Comparison of ENCODE assay signal across 13 cellular contexts in the genomic region with DNA sequence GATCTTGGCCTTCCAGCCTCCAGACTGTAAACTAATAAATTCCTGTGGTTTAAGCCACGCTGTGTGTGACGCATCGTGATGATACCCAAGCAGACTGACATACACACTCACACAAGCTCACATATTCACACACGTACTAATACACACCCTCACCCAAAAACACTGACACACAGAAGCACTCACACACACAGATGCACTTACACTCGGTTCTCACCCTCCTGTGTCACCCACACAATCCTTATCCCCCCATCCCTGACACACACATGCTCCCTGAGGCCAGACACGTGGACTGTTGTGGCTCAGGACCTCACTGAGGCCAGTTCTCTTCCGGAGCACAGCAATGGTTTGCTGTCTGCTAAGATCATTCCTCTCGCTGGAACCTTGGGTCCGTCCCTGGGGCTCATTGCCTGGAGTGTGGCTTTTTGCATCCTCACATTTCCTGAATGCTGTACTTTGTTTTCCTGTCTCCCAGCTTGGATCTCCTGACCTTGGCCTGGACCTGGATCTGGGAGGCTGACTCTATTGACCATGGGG.
DNase-seq lines count a peak whose midpoint lies in the region; ATAC-seq, FAIRE-seq and TF ChIP-seq lines count a peak whose summit lies in the region.
"Had no signal": no experiment of that assay in that cellular context is flagged by ENCODE, and none has a peak within 500 bp of the region (broad histone marks: within the 10 kb centered on the region; RNA-seq: fewer than 3 reads in every experiment).

No MANE protein-coding gene starts in this region.

- no peak overlapping the region for H3K9ac ChIP-seq in fibroblast of lung (ENCODE audit: insufficient read depth, low read length)

- H4K20me1 ChIP-seq in fibroblast of lung (ENCODE audit: control insufficient read depth, extremely low read depth, insufficient read depth, low read length), result no peaks in the 10 kb centered on the region

- in situ Hi-C loops in G401 (cut with HindIII; ENCODE audit: low sequenced_read_pairs), result no loop called here

- H3K27me3 ChIP-seq in fibroblast of lung (ENCODE audit: control insufficient read depth, insufficient read depth, low read length) (no peaks in the 10 kb centered on the region), pancreas (no peaks in the 10 kb centered on the region)

- no peak overlapping the region for H3K27ac ChIP-seq in HEK293 (ENCODE audit: extremely low read depth, low read depth, low read length)
- peak overlapping the region; percentile 24 for H3K27ac ChIP-seq in fibroblast of lung (ENCODE audit: insufficient read depth, low read length)
- peak overlapping the region in 13 of 21 experiments; percentile 8 to 79 (median 59) for H3K27ac ChIP-seq in skin epidermis
- no peak overlapping the region for H3K27ac ChIP-seq in pancreas

- ATAC-seq in pancreas, result no peak

- H3K4me2 ChIP-seq in fibroblast of lung (ENCODE audit: extremely low read depth, insufficient read depth, low read length), result no peak overlapping the region

- H3K79me2 ChIP-seq in fibroblast of lung (ENCODE audit: control insufficient read depth, insufficient read depth, low read length), result no peaks in the 10 kb centered on the region

- CTCF ChIA-PET in HEK293 (lab: Yijun Ruan, JAX), result interaction anchor here (0.9 to 4.1 kb wide), 2 partner anchors 28 to 78 kb away, joined by 3 to 25 read pairs; no protein-coding TSS in a partner anchor

- WGBS in pancreas, 2 donors, result 63% methylated on average over 9 of the region's 9 CpGs

- H3K4me3 ChIP-seq in HEK293 (ENCODE audit: low read depth, low read length), result no peak overlapping the region
- no peak overlapping the region for H3K4me3 ChIP-seq in fibroblast of lung (replicated peaks in 1 of 4; ENCODE audit: control extremely low read depth in 1 of 4, insufficient read depth in 1 of 4, low read depth in 3 of 4, low read length in 4 of 4)
- H3K4me3 ChIP-seq in skin epidermis, result no peak overlapping the region
- H3K4me3 ChIP-seq in pancreas, result no peak overlapping the region

- intact Hi-C loops in pancreas (cut with DNase I), result no loop called here

- peak; percentile 71 for DNase-seq in SIG-M5 (lab: John Stamatoyannopoulos, UW)
- peak; percentile 97 to 98 for DNase-seq in fibroblast of lung (ENCODE audit: low read depth in 2 of 2)
- no peak for DNase-seq in pancreas
- DNase-seq in GF-D8 (lab: John Stamatoyannopoulos, UW), result no peak
- no peak for DNase-seq in G401 (ENCODE audit: low spot score)
- no peak for DNase-seq in NCI-H1694 (lab: John Stamatoyannopoulos, UW)
- DNase-seq: activated CD8-positive, alpha-beta memory T cell treated with anti-CD3 and anti-CD28 coated beads, Interleukin-2, amount 50 U/mL, for 48 hours; H9; hippocampal formation; NCI-H526; T-helper 9 cell had no signal

- H3K4me1 ChIP-seq in HEK293 (ENCODE audit: control insufficient read depth, insufficient read depth, low read length) (no peaks in the 10 kb centered on the region), fibroblast of lung (ENCODE audit: control insufficient read depth, extremely low read depth, insufficient read depth, low read length) (peaks cover 18% of the 10 kb centered on the region), pancreas (no peaks in the 10 kb centered on the region)

- TF ChIP-seq CTCF in HEK293 (tag by site-specific recombination; IDR thresholded peaks at IDR 0.05) (no peak), fibroblast of lung (conservative IDR thresholded peaks at IDR 0.05 in 1 of 2, IDR thresholded peaks at IDR 0.05 in 1 of 2; ENCODE audit: low read depth in 1 of 2, low read length in 2 of 2) (no peak), pancreas (IDR thresholded peaks at IDR 0.05) (no peak)

- H3K9me3 ChIP-seq in HEK293 (ENCODE audit: control insufficient read depth, insufficient read depth, low read depth, low read length) (no peaks in the 10 kb centered on the region), fibroblast of lung (ENCODE audit: control insufficient read depth, insufficient read depth, low read depth, low read length) (no peaks in the 10 kb centered on the region), pancreas (no peaks in the 10 kb centered on the region)

- FAIRE-seq in pancreas (lab: Jason Lieb, UNC), result no peak

- no peaks in the 10 kb centered on the region for H3K36me3 ChIP-seq in HEK293 (ENCODE audit: control insufficient read depth in 2 of 2, insufficient read depth in 1 of 2, low read length in 2 of 2)
- H3K36me3 ChIP-seq in fibroblast of lung (ENCODE audit: control insufficient read depth, insufficient read depth, low read length), result no peaks in the 10 kb centered on the region
- no peaks in the 10 kb centered on the region for H3K36me3 ChIP-seq in pancreas

- H2AFZ ChIP-seq in fibroblast of lung (ENCODE audit: low read length), result peak overlapping the region; percentile 29

- POLR2A ChIA-PET in HEK293 (lab: Yijun Ruan, JAX), result interaction anchor here (0.6 kb wide), 1 partner anchor 142 kb away, joined by 5 read pairs; no protein-coding TSS in a partner anchor

TF ChIP-seq in HEK293, 187 proteins besides CTCF, POLR2A, EP300 and RAD21:
- no peak for TF ChIP-seq ZNF184 (tag by site-specific recombination; IDR thresholded peaks at IDR 0.05)
- TF ChIP-seq ZNF169 (tag by site-specific recombination; IDR thresholded peaks at IDR 0.05), result peak; percentile 36; the same call in 1 of the 2 replicates
- no peak for TF ChIP-seq BCL11A (tag by site-specific recombination; IDR thresholded peaks at IDR 0.05; ENCODE audit: low read depth)
- TF ChIP-seq ZFP37 (tag by site-specific recombination; IDR thresholded peaks at IDR 0.05), result 0 out of 2 replicates have a peak, but pooled peaks have one; percentile 74
- TF ChIP-seq, protein P1, sequence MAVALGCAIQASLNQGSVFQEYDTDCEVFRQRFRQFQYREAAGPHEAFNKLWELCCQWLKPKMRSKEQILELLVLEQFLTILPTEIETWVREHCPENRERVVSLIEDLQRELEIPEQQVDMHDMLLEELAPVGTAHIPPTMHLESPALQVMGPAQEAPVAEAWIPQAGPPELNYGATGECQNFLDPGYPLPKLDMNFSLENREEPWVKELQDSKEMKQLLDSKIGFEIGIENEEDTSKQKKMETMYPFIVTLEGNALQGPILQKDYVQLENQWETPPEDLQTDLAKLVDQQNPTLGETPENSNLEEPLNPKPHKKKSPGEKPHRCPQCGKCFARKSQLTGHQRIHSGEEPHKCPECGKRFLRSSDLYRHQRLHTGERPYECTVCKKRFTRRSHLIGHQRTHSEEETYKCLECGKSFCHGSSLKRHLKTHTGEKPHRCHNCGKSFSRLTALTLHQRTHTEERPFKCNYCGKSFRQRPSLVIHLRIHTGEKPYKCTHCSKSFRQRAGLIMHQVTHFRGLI (tag by site-specific recombination; IDR thresholded peaks at IDR 0.05), result no peak
- no peak for TF ChIP-seq BCL11B (tag by site-specific recombination; IDR thresholded peaks at IDR 0.05; ENCODE audit: low read depth)
- no peak for TF ChIP-seq ZXDB (tag by site-specific recombination; IDR thresholded peaks at IDR 0.05)
- peak; percentile 73; the same call in 1 of the 2 replicates for TF ChIP-seq HOXD13 (CRISPR knock-in tag; IDR thresholded peaks at IDR 0.05; ENCODE audit: borderline replicate concordance)
- peak; percentile 45; the same call in 1 of the 2 replicates for TF ChIP-seq ZBTB21 (tag by site-specific recombination; IDR thresholded peaks at IDR 0.05)
- no peak for TF ChIP-seq ZNF114 (tag by site-specific recombination; IDR thresholded peaks at IDR 0.05)
- TF ChIP-seq, protein P2, sequence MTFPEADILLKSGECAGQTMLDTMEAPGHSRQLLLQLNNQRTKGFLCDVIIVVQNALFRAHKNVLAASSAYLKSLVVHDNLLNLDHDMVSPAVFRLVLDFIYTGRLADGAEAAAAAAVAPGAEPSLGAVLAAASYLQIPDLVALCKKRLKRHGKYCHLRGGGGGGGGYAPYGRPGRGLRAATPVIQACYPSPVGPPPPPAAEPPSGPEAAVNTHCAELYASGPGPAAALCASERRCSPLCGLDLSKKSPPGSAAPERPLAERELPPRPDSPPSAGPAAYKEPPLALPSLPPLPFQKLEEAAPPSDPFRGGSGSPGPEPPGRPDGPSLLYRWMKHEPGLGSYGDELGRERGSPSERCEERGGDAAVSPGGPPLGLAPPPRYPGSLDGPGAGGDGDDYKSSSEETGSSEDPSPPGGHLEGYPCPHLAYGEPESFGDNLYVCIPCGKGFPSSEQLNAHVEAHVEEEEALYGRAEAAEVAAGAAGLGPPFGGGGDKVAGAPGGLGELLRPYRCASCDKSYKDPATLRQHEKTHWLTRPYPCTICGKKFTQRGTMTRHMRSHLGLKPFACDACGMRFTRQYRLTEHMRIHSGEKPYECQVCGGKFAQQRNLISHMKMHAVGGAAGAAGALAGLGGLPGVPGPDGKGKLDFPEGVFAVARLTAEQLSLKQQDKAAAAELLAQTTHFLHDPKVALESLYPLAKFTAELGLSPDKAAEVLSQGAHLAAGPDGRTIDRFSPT (tag by site-specific recombination; IDR thresholded peaks at IDR 0.05), result peak; percentile 76; the same call in 1 of the 2 replicates
- peak; percentile 82 for TF ChIP-seq ZNF600 (tag by site-specific recombination; IDR thresholded peaks at IDR 0.05)
- TF ChIP-seq ZNF785 (tag by site-specific recombination; IDR thresholded peaks at IDR 0.05), result 0 out of 2 replicates have a peak, but pooled peaks have one; percentile 52
- TF ChIP-seq ZFHX2 (tag by site-specific recombination; conservative IDR thresholded peaks at IDR 0.05), result peak; percentile 41; the same call in 1 of the 2 replicates

Comparison
In these comparisons a context has a peak if more than half of its experiments do, and no peak if none do; other contexts are left out.
1. H3K27ac ChIP-seq: peak in fibroblast of lung (single experiment) and skin epidermis (13 of 21); none in HEK293 (single experiment) and pancreas (0 of 4).
2. DNase-seq: peak in SIG-M5 (single experiment) and fibroblast of lung (2 of 2); none in pancreas (0 of 6), GF-D8 (single experiment), G401 (single experiment) and NCI-H1694 (single experiment).